Comparison of ENCODE assay signal across 1 cellular context in the genomic region with DNA sequence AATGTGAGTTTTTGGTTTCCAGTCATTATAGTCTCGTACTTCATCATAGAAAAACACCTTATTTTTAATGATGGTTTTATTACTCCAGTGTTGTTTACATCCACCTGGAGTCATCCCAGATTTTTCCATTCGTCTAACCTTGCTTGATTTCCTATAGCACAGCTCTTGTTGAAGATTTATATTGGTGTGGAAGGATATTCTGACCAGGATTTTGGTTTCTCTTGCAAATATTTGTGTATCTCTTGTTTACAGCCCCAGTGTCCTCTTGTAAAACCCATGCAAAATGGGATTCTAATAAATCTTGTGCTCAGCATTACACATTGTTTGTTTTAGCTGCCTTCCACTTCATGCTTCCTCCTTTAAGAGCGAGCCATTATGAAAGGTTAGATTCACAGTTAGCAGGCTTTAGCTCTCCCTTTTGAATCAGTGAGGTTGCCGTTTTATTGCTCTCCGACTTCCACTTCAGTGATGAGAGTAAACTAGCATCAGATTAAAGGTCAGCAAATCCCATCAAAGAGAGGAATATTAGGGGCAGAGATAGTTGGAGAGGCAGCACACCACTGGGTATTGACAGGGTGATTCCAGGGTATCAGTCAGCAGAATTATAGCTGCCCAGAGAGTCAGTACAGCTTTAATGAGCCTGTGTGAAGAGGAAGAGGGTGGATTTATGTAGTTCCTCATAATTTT.
TF ChIP-seq lines count a peak whose summit lies in the region.

No MANE protein-coding gene starts in this region.

TF ChIP-seq in HEK293, 187 proteins besides CTCF, POLR2A, EP300 and RAD21 (continued from another document and continues in another):
- TF ChIP-seq, protein P1, sequence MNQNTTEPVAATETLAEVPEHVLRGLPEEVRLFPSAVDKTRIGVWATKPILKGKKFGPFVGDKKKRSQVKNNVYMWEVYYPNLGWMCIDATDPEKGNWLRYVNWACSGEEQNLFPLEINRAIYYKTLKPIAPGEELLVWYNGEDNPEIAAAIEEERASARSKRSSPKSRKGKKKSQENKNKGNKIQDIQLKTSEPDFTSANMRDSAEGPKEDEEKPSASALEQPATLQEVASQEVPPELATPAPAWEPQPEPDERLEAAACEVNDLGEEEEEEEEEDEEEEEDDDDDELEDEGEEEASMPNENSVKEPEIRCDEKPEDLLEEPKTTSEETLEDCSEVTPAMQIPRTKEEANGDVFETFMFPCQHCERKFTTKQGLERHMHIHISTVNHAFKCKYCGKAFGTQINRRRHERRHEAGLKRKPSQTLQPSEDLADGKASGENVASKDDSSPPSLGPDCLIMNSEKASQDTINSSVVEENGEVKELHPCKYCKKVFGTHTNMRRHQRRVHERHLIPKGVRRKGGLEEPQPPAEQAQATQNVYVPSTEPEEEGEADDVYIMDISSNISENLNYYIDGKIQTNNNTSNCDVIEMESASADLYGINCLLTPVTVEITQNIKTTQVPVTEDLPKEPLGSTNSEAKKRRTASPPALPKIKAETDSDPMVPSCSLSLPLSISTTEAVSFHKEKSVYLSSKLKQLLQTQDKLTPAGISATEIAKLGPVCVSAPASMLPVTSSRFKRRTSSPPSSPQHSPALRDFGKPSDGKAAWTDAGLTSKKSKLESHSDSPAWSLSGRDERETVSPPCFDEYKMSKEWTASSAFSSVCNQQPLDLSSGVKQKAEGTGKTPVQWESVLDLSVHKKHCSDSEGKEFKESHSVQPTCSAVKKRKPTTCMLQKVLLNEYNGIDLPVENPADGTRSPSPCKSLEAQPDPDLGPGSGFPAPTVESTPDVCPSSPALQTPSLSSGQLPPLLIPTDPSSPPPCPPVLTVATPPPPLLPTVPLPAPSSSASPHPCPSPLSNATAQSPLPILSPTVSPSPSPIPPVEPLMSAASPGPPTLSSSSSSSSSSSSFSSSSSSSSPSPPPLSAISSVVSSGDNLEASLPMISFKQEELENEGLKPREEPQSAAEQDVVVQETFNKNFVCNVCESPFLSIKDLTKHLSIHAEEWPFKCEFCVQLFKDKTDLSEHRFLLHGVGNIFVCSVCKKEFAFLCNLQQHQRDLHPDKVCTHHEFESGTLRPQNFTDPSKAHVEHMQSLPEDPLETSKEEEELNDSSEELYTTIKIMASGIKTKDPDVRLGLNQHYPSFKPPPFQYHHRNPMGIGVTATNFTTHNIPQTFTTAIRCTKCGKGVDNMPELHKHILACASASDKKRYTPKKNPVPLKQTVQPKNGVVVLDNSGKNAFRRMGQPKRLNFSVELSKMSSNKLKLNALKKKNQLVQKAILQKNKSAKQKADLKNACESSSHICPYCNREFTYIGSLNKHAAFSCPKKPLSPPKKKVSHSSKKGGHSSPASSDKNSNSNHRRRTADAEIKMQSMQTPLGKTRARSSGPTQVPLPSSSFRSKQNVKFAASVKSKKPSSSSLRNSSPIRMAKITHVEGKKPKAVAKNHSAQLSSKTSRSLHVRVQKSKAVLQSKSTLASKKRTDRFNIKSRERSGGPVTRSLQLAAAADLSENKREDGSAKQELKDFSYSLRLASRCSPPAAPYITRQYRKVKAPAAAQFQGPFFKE (tag by site-specific recombination; IDR thresholded peaks at IDR 0.05; ENCODE audit: borderline replicate concordance) = no peak
- TF ChIP-seq ZNF473 (tag by site-specific recombination; IDR thresholded peaks at IDR 0.05) (no peak), ZNF555 (tag by site-specific recombination; conservative IDR thresholded peaks at IDR 0.05) (no peak), SETDB1 (IDR thresholded peaks at IDR 0.05; ENCODE audit: insufficient read length, low read length) (no peak), ZNF169 (tag by site-specific recombination; IDR thresholded peaks at IDR 0.05) (no peak), OSR2 (tag by site-specific recombination; IDR thresholded peaks at IDR 0.05) (peak; percentile 98), ZNF76 (tag by site-specific recombination; IDR thresholded peaks at IDR 0.05; ENCODE audit: borderline replicate concordance, low read depth) (no peak), ZNF654 (tag by site-specific recombination; IDR thresholded peaks at IDR 0.05; ENCODE audit: low read depth) (no peak), ZNF157 (tag by site-specific recombination; IDR thresholded peaks at IDR 0.05) (no peak), ZNF777 (tag by site-specific recombination; IDR thresholded peaks at IDR 0.05; ENCODE audit: borderline replicate concordance) (no peak), ZNF707 (tag by site-specific recombination; IDR thresholded peaks at IDR 0.05) (no peak), ZSCAN30 (tag by site-specific recombination; IDR thresholded peaks at IDR 0.05) (no peak; the same call in 1 of the 2 replicates), ZNF792 (tag by site-specific recombination; IDR thresholded peaks at IDR 0.05) (no peak), ZNF514 (tag by site-specific recombination; IDR thresholded peaks at IDR 0.05) (no peak), ZNF366 (tag by site-specific recombination; conservative IDR thresholded peaks at IDR 0.05) (peak; percentile 77), GLI2 (tag by site-specific recombination; IDR thresholded peaks at IDR 0.05; ENCODE audit: borderline replicate concordance, low read depth) (peak; percentile 63; the same call in 1 of the 2 replicates), ZNF571 (tag by site-specific recombination; IDR thresholded peaks at IDR 0.05) (no peak), ZNF426 (tag by site-specific recombination; IDR thresholded peaks at IDR 0.05) (no peak), ZNF404 (tag by site-specific recombination; IDR thresholded peaks at IDR 0.05) (no peak), ZNF785 (tag by site-specific recombination; IDR thresholded peaks at IDR 0.05) (no peak), REPIN1 (tag by site-specific recombination; IDR thresholded peaks at IDR 0.05; ENCODE audit: low read depth) (no peak), ZNF394 (tag by site-specific recombination; IDR thresholded peaks at IDR 0.05; ENCODE audit: borderline replicate concordance) (no peak; the same call in 1 of the 2 replicates), ZNF596 (tag by site-specific recombination; IDR thresholded peaks at IDR 0.05) (peak; percentile 85), ZNF37A (tag by site-specific recombination; IDR thresholded peaks at IDR 0.05) (no peak), ZNF626 (tag by site-specific recombination; IDR thresholded peaks at IDR 0.05) (no peak), ZNF23 (tag by site-specific recombination; IDR thresholded peaks at IDR 0.05; ENCODE audit: borderline replicate concordance) (no peak), ZBTB7A (tag by site-specific recombination; IDR thresholded peaks at IDR 0.05; ENCODE audit: low read depth) (no peak), ZNF664 (tag by site-specific recombination; IDR thresholded peaks at IDR 0.05) (0 out of 2 replicates have a peak, but pooled peaks have one; percentile 21), ZNF24 (tag by site-specific recombination; IDR thresholded peaks at IDR 0.05) (peak; percentile 85), KLF7 (tag by site-specific recombination; IDR thresholded peaks at IDR 0.05; ENCODE audit: borderline replicate concordance) (0 out of 2 replicates have a peak, but pooled peaks have one; percentile 35), ZNF433 (tag by site-specific recombination; IDR thresholded peaks at IDR 0.05; ENCODE audit: low read depth) (no peak), ZNF292 (tag by site-specific recombination; IDR thresholded peaks at IDR 0.05; ENCODE audit: borderline replicate concordance, low read depth) (no peak), ZNF184 (tag by site-specific recombination; IDR thresholded peaks at IDR 0.05) (no peak), TCF7L2 (IDR thresholded peaks at IDR 0.05; ENCODE audit: borderline replicate concordance, low read depth, low read length) (peak; percentile 97), ZNF600 (tag by site-specific recombination; IDR thresholded peaks at IDR 0.05) (peak; percentile 53; the same call in 1 of the 2 replicates), ZNF211 (tag by site-specific recombination; IDR thresholded peaks at IDR 0.05; ENCODE audit: low read depth) (no peak), ZNF837 (tag by site-specific recombination; IDR thresholded peaks at IDR 0.05) (no peak)
- TF ChIP-seq, protein P2, sequence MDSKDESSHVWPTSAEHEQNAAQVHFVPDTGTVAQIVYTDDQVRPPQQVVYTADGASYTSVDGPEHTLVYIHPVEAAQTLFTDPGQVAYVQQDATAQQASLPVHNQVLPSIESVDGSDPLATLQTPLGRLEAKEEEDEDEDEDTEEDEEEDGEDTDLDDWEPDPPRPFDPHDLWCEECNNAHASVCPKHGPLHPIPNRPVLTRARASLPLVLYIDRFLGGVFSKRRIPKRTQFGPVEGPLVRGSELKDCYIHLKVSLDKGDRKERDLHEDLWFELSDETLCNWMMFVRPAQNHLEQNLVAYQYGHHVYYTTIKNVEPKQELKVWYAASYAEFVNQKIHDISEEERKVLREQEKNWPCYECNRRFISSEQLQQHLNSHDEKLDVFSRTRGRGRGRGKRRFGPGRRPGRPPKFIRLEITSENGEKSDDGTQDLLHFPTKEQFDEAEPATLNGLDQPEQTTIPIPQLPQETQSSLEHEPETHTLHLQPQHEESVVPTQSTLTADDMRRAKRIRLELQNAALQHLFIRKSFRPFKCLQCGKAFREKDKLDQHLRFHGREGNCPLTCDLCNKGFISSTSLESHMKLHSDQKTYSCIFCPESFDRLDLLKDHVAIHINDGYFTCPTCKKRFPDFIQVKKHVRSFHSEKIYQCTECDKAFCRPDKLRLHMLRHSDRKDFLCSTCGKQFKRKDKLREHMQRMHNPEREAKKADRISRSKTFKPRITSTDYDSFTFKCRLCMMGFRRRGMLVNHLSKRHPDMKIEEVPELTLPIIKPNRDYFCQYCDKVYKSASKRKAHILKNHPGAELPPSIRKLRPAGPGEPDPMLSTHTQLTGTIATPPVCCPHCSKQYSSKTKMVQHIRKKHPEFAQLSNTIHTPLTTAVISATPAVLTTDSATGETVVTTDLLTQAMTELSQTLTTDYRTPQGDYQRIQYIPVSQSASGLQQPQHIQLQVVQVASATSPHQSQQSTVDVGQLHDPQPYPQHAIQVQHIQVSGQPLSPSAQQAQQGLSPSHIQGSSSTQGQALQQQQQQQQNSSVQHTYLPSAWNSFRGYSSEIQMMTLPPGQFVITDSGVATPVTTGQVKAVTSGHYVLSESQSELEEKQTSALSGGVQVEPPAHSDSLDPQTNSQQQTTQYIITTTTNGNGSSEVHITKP (tag by site-specific recombination; IDR thresholded peaks at IDR 0.05) = peak; percentile 81
- TF ChIP-seq, protein P3, sequence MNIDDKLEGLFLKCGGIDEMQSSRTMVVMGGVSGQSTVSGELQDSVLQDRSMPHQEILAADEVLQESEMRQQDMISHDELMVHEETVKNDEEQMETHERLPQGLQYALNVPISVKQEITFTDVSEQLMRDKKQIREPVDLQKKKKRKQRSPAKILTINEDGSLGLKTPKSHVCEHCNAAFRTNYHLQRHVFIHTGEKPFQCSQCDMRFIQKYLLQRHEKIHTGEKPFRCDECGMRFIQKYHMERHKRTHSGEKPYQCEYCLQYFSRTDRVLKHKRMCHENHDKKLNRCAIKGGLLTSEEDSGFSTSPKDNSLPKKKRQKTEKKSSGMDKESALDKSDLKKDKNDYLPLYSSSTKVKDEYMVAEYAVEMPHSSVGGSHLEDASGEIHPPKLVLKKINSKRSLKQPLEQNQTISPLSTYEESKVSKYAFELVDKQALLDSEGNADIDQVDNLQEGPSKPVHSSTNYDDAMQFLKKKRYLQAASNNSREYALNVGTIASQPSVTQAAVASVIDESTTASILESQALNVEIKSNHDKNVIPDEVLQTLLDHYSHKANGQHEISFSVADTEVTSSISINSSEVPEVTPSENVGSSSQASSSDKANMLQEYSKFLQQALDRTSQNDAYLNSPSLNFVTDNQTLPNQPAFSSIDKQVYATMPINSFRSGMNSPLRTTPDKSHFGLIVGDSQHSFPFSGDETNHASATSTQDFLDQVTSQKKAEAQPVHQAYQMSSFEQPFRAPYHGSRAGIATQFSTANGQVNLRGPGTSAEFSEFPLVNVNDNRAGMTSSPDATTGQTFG (tag by site-specific recombination; IDR thresholded peaks at IDR 0.05; ENCODE audit: borderline replicate concordance) = no peak
- TF ChIP-seq, protein P4, sequence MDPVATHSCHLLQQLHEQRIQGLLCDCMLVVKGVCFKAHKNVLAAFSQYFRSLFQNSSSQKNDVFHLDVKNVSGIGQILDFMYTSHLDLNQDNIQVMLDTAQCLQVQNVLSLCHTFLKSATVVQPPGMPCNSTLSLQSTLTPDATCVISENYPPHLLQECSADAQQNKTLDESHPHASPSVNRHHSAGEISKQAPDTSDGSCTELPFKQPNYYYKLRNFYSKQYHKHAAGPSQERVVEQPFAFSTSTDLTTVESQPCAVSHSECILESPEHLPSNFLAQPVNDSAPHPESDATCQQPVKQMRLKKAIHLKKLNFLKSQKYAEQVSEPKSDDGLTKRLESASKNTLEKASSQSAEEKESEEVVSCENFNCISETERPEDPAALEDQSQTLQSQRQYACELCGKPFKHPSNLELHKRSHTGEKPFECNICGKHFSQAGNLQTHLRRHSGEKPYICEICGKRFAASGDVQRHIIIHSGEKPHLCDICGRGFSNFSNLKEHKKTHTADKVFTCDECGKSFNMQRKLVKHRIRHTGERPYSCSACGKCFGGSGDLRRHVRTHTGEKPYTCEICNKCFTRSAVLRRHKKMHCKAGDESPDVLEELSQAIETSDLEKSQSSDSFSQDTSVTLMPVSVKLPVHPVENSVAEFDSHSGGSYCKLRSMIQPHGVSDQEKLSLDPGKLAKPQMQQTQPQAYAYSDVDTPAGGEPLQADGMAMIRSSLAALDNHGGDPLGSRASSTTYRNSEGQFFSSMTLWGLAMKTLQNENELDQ (tag by site-specific recombination; IDR thresholded peaks at IDR 0.05; ENCODE audit: low read depth) = no peak
- TF ChIP-seq, protein P5, sequence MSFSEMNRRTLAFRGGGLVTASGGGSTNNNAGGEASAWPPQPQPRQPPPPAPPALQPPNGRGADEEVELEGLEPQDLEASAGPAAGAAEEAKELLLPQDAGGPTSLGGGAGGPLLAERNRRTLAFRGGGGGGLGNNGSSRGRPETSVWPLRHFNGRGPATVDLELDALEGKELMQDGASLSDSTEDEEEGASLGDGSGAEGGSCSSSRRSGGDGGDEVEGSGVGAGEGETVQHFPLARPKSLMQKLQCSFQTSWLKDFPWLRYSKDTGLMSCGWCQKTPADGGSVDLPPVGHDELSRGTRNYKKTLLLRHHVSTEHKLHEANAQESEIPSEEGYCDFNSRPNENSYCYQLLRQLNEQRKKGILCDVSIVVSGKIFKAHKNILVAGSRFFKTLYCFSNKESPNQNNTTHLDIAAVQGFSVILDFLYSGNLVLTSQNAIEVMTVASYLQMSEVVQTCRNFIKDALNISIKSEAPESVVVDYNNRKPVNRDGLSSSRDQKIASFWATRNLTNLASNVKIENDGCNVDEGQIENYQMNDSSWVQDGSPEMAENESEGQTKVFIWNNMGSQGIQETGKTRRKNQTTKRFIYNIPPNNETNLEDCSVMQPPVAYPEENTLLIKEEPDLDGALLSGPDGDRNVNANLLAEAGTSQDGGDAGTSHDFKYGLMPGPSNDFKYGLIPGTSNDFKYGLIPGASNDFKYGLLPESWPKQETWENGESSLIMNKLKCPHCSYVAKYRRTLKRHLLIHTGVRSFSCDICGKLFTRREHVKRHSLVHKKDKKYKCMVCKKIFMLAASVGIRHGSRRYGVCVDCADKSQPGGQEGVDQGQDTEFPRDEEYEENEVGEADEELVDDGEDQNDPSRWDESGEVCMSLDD (tag by site-specific recombination; IDR thresholded peaks at IDR 0.05) = no peak
- TF ChIP-seq, protein P6, sequence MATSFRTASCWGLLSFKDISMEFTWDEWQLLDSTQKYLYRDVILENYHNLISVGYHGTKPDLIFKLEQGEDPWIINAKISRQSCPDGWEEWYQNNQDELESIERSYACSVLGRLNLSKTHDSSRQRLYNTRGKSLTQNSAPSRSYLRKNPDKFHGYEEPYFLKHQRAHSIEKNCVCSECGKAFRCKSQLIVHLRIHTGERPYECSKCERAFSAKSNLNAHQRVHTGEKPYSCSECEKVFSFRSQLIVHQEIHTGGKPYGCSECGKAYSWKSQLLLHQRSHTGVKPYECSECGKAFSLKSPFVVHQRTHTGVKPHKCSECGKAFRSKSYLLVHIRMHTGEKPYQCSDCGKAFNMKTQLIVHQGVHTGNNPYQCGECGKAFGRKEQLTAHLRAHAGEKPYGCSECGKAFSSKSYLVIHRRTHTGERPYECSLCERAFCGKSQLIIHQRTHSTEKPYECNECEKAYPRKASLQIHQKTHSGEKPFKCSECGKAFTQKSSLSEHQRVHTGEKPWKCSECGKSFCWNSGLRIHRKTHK (tag by site-specific recombination; IDR thresholded peaks at IDR 0.05) = no peak
